In the genomic region with DNA sequence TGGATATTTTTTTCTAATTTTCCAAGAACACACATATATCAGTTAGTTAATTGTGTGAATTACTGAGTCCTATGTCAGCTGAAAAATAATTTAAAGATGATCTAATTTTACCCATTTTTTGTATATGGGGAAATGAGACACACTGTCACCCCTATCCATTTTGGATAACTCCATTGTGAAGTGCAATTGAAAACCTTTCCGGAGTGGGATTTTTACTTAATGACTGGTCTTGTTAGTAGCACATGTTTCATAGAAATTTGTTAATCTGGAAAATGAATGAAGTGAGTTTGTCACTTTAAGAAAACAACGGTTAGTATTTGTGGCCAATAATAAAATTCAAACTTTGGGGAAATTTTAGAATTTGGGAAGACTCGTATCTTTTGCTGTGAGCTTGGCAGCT, we compare ENCODE assay signal across 9 cellular contexts. TPM values are rescaled to one million over a fixed set of nuclear protein-coding genes. Genes with fewer than 3 reads are reported as not detected.
A peak's percentile ranks its signal among the peaks of the same experiment; 100 is the strongest.
DNase-seq lines count a peak whose midpoint lies in the region; ATAC-seq and TF ChIP-seq lines count a peak whose summit lies in the region.
"Had no signal": no experiment of that assay in that cellular context is flagged by ENCODE, and none has a peak within 500 bp of the region (broad histone marks: within the 10 kb centered on the region; RNA-seq: fewer than 3 reads in every experiment).

No MANE protein-coding gene starts in this region.

- H3K27me3 ChIP-seq in heart left ventricle (no peaks in the 10 kb centered on the region), foreskin keratinocyte (no peaks in the 10 kb centered on the region), tibial artery (no peaks in the 10 kb centered on the region)

- H3K36me3 ChIP-seq in heart left ventricle (peaks cover 0 to 35% (median 29%) of the 10 kb centered on the region in 9 donors), tibial artery (peaks cover 19 to 26% (median 22%) of the 10 kb centered on the region in 3 donors)

- H3K36me3 Mint-ChIP-seq in activated CD4-positive, alpha-beta memory T cell treated with anti-CD3 and anti-CD28 coated beads for 36 hours: peaks cover 64% of the 10 kb centered on the region

- POLR2A ChIA-PET in activated CD4-positive, alpha-beta memory T cell treated with anti-CD3 and anti-CD28 coated beads for 36 hours (lab: Charles Lee): interaction anchor here (1.2 kb wide), 1 partner anchor 16 kb away, joined by 3 read pairs; no protein-coding TSS in a partner anchor

- ATAC-seq in heart left ventricle (no peak), left cardiac atrium (no peak), foreskin keratinocyte (no peak), GM18870 (IDR thresholded peaks at IDR 0.05; ENCODE audit: unreplicated experiment) (no peak)

- intact Hi-C loops in heart left ventricle (cut with DNase I): no loop called here
- intact Hi-C loops in left cardiac atrium (cut with DNase I): no loop called here
- intact Hi-C loops in activated CD4-positive, alpha-beta memory T cell treated with anti-CD3 and anti-CD28 coated beads for 36 hours (cut with micrococcal nuclease): loop anchor here (1.0 to 10.0 kb wide), 2 partner anchors 8 to 1898 kb away; a partner anchor contains a TSS
- intact Hi-C loops in tibial artery (cut with DNase I; ENCODE audit: low total_unique reads): no loop called here

- H3K4me3 Mint-ChIP-seq in activated CD4-positive, alpha-beta memory T cell treated with anti-CD3 and anti-CD28 coated beads for 36 hours: peak overlapping the region; percentile 99

- H3K4me1 Mint-ChIP-seq in activated CD4-positive, alpha-beta memory T cell treated with anti-CD3 and anti-CD28 coated beads for 36 hours (ENCODE audit: low read depth): peaks cover 48% of the 10 kb centered on the region

- H3K27ac ChIP-seq in heart left ventricle (no peak overlapping the region), foreskin keratinocyte (peak overlapping the region; percentile 72), tibial artery (no peak overlapping the region)

- no peak for DNase-seq in heart left ventricle
- no peak for DNase-seq in left cardiac atrium
- no peak for DNase-seq in activated CD4-positive, alpha-beta memory T cell treated with anti-CD3 and anti-CD28 coated beads for 36 hours
- no peak for DNase-seq in foreskin keratinocyte
- DNase-seq in tibial artery: no peak
- no peak for DNase-seq in medulla oblongata (ENCODE audit: extremely low spot score)
- no peak for DNase-seq in stimulated activated CD4-positive, alpha-beta T cell treated with anti-CD3 and anti-CD28 coated beads, Interleukin-4, amount 100 ng/mL, for 24 hours
- DNase-seq: SHP77 treated with DMSO at 0.1 percent for 48 hours had no signal

- H3K4me1 ChIP-seq in heart left ventricle (peaks cover 0 to 41% (median 24%) of the 10 kb centered on the region in 12 donors), foreskin keratinocyte (peaks cover 14% of the 10 kb centered on the region), tibial artery (peaks cover 0 to 33% (median 11%) of the 10 kb centered on the region in 4 donors)

- H3K4me3 ChIP-seq in heart left ventricle (peak overlapping the region in 9 of 12 donors; percentile 75 to 97 (median 87)), tibial artery (peak overlapping the region; percentile 70 to 84)

- no peaks in the 10 kb centered on the region for H3K9me3 ChIP-seq in heart left ventricle
- H3K9me3 ChIP-seq in tibial artery: no peaks in the 10 kb centered on the region

- TF ChIP-seq CTCF in heart left ventricle (IDR thresholded peaks at IDR 0.05): no peak
- no peak for TF ChIP-seq CTCF in foreskin keratinocyte (conservative IDR thresholded peaks at IDR 0.05)
- no peak for TF ChIP-seq CTCF in tibial artery (IDR thresholded peaks at IDR 0.05)

- no peaks in the 10 kb centered on the region for H3K27me3 Mint-ChIP-seq in activated CD4-positive, alpha-beta memory T cell treated with anti-CD3 and anti-CD28 coated beads for 36 hours

- CTCF ChIA-PET in activated CD4-positive, alpha-beta memory T cell treated with anti-CD3 and anti-CD28 coated beads for 36 hours (lab: Charles Lee): interaction anchor here (1.1 to 1.5 kb wide), 3 partner anchors 32 to 143 kb away, joined by 3 read pairs; no protein-coding TSS in a partner anchor

- TF ChIP-seq POLR2A in heart left ventricle (IDR thresholded peaks at IDR 0.05): no peak

- peak overlapping the region; percentile 95 for H3K27ac Mint-ChIP-seq in activated CD4-positive, alpha-beta memory T cell treated with anti-CD3 and anti-CD28 coated beads for 36 hours

- WGBS in heart left ventricle, 4 donors: 84 to 89% (median 86%) methylated on average over 3 of the region's 3 CpGs

- H3K9me3 Mint-ChIP-seq in activated CD4-positive, alpha-beta memory T cell treated with anti-CD3 and anti-CD28 coated beads for 36 hours: no peaks in the 10 kb centered on the region

RNA-seq across cellular contexts. Expression of a gene that starts 2.0 kb away (rescaled TPM):
- 10 to 100 TPM; 32.7 to 70.2 (median 47.3) TPM for total RNA-seq in heart left ventricle
- polyA plus RNA-seq in heart left ventricle: 10 to 100 TPM; 48.5 to 96.2 TPM
- total RNA-seq in left cardiac atrium: 10 to 100 TPM; 38.8 to 62.0 TPM
- 100 to 1,000 TPM; 345 to 368 TPM for total RNA-seq in activated CD4-positive, alpha-beta memory T cell treated with anti-CD3 and anti-CD28 coated beads for 36 hours
- total RNA-seq in foreskin keratinocyte: 223 and 308 TPM in 2 replicates
- 237 and 318 TPM in 2 replicates for polyA plus RNA-seq in foreskin keratinocyte
